8 cellular contexts compared by ENCODE assay signal in the genomic region with DNA sequence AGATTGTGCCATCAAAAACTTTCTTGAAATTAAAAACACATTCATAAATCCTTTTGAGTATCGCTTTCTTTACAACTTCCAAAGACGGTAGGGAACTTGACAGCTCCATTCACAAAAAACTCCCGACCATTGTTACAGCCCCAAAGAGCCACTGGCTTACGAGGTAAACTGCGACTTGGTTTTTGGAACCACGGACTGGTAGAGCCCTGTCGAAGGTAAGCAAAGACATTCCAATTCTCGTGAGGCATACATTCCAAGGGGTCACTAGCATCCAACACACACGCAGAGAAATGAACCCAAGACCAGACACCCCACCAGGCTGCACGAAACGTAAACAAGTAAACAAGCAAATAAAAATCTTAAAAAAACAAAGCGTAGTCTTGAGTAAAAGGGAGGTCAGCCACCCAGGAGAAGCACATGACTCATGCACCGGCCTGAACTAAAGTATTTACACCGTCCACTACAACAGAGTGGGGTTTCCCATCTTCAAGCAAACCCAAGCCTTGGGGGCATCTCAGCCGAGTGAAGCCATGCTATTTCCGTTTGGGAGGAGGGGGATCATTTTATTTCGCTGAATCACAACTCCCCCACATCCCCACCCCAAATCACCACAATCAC. TPM values are rescaled to one million over a fixed set of nuclear protein-coding genes. Genes with fewer than 3 reads are reported as not detected.
DNase-seq lines count a peak whose midpoint lies in the region; ATAC-seq, FAIRE-seq and TF ChIP-seq lines count a peak whose summit lies in the region.

No MANE protein-coding gene starts in this region.

- no TSS peak for BruUV-seq in Calu3 (replicated peaks; lab: Mats Ljungman, UMichigan)

- no peaks in the 10 kb centered on the region for H3K9me3 Mint-ChIP-seq in Calu3 (ENCODE audit: low read depth, unreplicated experiment)

- TF ChIP-seq CTCF in Calu3 (IDR thresholded peaks at IDR 0.05; ENCODE audit: unreplicated experiment), result no peak
- no peak for TF ChIP-seq CTCF in brain microvascular endothelial cell (IDR thresholded peaks at IDR 0.05; ENCODE audit: low read depth, low read length, missing control alignments)
- TF ChIP-seq CTCF in testis (IDR thresholded peaks at IDR 0.05), result no peak
- no peak for TF ChIP-seq CTCF in D721Med (IDR thresholded peaks at IDR 0.05; ENCODE audit: insufficient read depth, missing control alignments)

- no peak for FAIRE-seq in D721Med (lab: Jason Lieb, UNC)

- H3K4me3 Mint-ChIP-seq in Calu3 (ENCODE audit: low read depth, unreplicated experiment), result peak overlapping the region; percentile 80

- H3K27ac Mint-ChIP-seq in Calu3 (ENCODE audit: unreplicated experiment), result peak overlapping the region; percentile 59

- H3K4me3 ChIP-seq in brain microvascular endothelial cell (ENCODE audit: low read depth, low read length) (peak overlapping the region; percentile 88), testis (peak overlapping the region; percentile 89 to 96)

- H3K36me3 ChIP-seq in brain microvascular endothelial cell (replicated peaks), result no peaks in the 10 kb centered on the region
- no peaks in the 10 kb centered on the region for H3K36me3 ChIP-seq in testis (ENCODE audit: low read depth, missing control alignments)

- H3K4me1 Mint-ChIP-seq in Calu3 (ENCODE audit: low read depth, unreplicated experiment), result peaks cover 24% of the 10 kb centered on the region

- peak; percentile 31 for ATAC-seq in left lobe of liver

- 4 to 5% methylated on average over 17 of the region's 17 CpGs for WGBS in testis, 2 donors

- H3K27me3 ChIP-seq in brain microvascular endothelial cell (replicated peaks), result no peaks in the 10 kb centered on the region
- no peaks in the 10 kb centered on the region for H3K27me3 ChIP-seq in testis

- no peaks in the 10 kb centered on the region for H3K9me3 ChIP-seq in testis

- CTCF ChIA-PET in Calu3 (lab: Charles Lee), result no interaction called here

- peaks cover 56% of the 10 kb centered on the region for H3K4me1 ChIP-seq in testis

- TF ChIP-seq POLR2A in testis (IDR thresholded peaks at IDR 0.05), result no peak

- intact Hi-C loops in Calu3 (cut with micrococcal nuclease; ENCODE audit: unreplicated experiment), result no loop called here
- intact Hi-C loops in testis (cut with DNase I; ENCODE audit: low total_unique reads), result loop anchor here (10.0 kb wide), 1 partner anchor 66 kb away; no protein-coding TSS in a partner anchor

- no peaks in the 10 kb centered on the region for H3K27me3 Mint-ChIP-seq in Calu3 (ENCODE audit: unreplicated experiment)

- peaks cover 36% of the 10 kb centered on the region for H3K36me3 Mint-ChIP-seq in Calu3 (ENCODE audit: insufficient read depth, unreplicated experiment)

- H3K27ac ChIP-seq in brain microvascular endothelial cell (peak overlapping the region; percentile 91), testis (peak overlapping the region; percentile 93 to 94)

- in situ Hi-C loops in brain microvascular endothelial cell (cut with HindIII; ENCODE audit: low pct_ligation_motif_present, low sequenced_read_pairs), result no loop called here

- DNase-seq in Calu3 (no peak), M059J (ENCODE audit: low read depth) (peak; percentile 96), brain microvascular endothelial cell (peak; percentile 69), left lobe of liver (ENCODE audit: low spot score) (no peak), testis (peak; percentile 37), NCI-H2227 (lab: John Stamatoyannopoulos, UW; ENCODE audit: unreplicated experiment) (no peak), D721Med (ENCODE audit: insufficient read length, low spot score) (no peak), NCI-H187 treated with DMSO at 0.1 percent for 48 hours (lab: John Stamatoyannopoulos, UW) (no peak)

RNA-seq across cellular contexts. Expression of a gene that starts 1.4 kb away (rescaled TPM):
- 92.2 and 93.9 TPM in 2 replicates for total RNA-seq in Calu3 (2022)
- 17.8 and 19.9 TPM in 2 replicates for total RNA-seq in M059J (2014; rRNA removed; shearing (Covaris generic))
- total RNA-seq in left lobe of liver, result 46.1 TPM
- total RNA-seq in testis, result 100 to 1,000 TPM; 106 to 109 TPM
- polyA plus RNA-seq in testis (ENCODE audit: insufficient read depth, low read depth, low replicate concordance), result 59.2 TPM

RNA-seq across cellular contexts. Expression of a gene that starts 48.7 kb away (rescaled TPM):
- 35.8 and 38.0 TPM in 2 replicates for total RNA-seq in Calu3 (2022)
- total RNA-seq in M059J (2014; rRNA removed; shearing (Covaris generic)), result 10.1 and 16.4 TPM in 2 replicates
- total RNA-seq in left lobe of liver, result 24.7 TPM
- 10 to 100 TPM; 44.0 to 46.3 TPM for total RNA-seq in testis
- 20.1 TPM for polyA plus RNA-seq in testis (ENCODE audit: insufficient read depth, low read depth, low replicate concordance)

Comparison
In these comparisons a context has a peak if more than half of its experiments do, and no peak if none do; other contexts are left out.
1. DNase-seq: peak in M059J (single experiment), brain microvascular endothelial cell (single experiment) and testis (single experiment); none in Calu3 (single experiment), left lobe of liver (single experiment), NCI-H2227 (single experiment), D721Med (single experiment) and NCI-H187 treated with DMSO at 0.1 percent for 48 hours (single experiment).